Comparison of ENCODE assay signal across 1 cellular context in the genomic region with DNA sequence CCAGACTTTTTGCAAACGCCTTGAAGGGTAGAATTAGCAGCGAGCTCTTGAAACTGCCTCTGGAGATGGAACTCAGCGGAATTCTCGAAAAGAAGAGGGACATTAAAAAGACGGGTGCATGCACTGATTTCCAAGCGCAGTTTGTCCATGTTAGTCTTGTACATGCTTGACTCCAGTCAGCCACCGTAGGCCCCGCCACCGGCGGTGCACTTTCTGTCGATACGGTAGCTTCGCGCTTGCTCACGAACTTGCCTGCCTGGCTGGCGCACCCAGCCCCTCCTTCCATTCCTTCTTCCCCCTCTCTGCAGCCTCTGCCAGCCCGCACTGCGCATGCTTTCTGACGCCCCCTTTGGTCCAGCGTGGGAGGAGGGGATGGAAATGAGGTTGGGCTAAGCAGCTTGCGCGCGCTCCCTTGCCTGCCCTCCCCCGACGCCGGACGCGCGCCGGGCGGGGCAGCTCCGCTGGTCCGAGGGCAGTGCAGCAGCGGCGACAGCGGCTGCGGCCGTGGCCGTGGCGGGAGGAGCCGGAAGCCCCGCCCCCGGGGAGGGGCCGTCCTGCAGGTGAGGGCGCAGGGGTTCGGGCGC.
TF ChIP-seq lines count a peak whose summit lies in the region.

A gene with protein sequence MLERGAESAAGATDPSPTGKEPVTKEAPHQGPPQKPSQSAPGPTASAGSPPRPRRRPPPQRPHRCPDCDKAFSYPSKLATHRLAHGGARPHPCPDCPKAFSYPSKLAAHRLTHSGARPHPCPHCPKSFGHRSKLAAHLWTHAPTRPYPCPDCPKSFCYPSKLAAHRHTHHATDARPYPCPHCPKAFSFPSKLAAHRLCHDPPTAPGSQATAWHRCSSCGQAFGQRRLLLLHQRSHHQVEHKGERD (plus strand): TSS at position 227 of the 584 bp plus-strand sequence. CDS start 1,235 bp downstream, outside the sequence.

TF ChIP-seq in liver, 16 proteins besides CTCF, POLR2A, EP300 and RAD21 (continued from another document):
- TF ChIP-seq, protein P1, sequence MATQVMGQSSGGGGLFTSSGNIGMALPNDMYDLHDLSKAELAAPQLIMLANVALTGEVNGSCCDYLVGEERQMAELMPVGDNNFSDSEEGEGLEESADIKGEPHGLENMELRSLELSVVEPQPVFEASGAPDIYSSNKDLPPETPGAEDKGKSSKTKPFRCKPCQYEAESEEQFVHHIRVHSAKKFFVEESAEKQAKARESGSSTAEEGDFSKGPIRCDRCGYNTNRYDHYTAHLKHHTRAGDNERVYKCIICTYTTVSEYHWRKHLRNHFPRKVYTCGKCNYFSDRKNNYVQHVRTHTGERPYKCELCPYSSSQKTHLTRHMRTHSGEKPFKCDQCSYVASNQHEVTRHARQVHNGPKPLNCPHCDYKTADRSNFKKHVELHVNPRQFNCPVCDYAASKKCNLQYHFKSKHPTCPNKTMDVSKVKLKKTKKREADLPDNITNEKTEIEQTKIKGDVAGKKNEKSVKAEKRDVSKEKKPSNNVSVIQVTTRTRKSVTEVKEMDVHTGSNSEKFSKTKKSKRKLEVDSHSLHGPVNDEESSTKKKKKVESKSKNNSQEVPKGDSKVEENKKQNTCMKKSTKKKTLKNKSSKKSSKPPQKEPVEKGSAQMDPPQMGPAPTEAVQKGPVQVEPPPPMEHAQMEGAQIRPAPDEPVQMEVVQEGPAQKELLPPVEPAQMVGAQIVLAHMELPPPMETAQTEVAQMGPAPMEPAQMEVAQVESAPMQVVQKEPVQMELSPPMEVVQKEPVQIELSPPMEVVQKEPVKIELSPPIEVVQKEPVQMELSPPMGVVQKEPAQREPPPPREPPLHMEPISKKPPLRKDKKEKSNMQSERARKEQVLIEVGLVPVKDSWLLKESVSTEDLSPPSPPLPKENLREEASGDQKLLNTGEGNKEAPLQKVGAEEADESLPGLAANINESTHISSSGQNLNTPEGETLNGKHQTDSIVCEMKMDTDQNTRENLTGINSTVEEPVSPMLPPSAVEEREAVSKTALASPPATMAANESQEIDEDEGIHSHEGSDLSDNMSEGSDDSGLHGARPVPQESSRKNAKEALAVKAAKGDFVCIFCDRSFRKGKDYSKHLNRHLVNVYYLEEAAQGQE (IDR thresholded peaks at IDR 0.05), result peak; percentile 25
- TF ChIP-seq FOXA2 (IDR thresholded peaks at IDR 0.05) (no peak), GABPA (IDR thresholded peaks at IDR 0.05 in 1 of 2, conservative IDR thresholded peaks at IDR 0.05 in 1 of 2) (peak in 1 of 2 donors; percentile 43), NR2F2 (IDR thresholded peaks at IDR 0.05) (no peak), FOXA1 (IDR thresholded peaks at IDR 0.05) (no peak), YY1 (IDR thresholded peaks at IDR 0.05) (peak; percentile 87), TAF1 (conservative IDR thresholded peaks at IDR 0.05) (no peak), RXRA (IDR thresholded peaks at IDR 0.05) (peak; percentile 49 to 59), EGR1 (IDR thresholded peaks at IDR 0.05; ENCODE audit: low read depth in 2 of 2) (peak; percentile 65 to 75), SP1 (IDR thresholded peaks at IDR 0.05) (peak; percentile 75)
- TF ChIP-seq, protein P2, sequence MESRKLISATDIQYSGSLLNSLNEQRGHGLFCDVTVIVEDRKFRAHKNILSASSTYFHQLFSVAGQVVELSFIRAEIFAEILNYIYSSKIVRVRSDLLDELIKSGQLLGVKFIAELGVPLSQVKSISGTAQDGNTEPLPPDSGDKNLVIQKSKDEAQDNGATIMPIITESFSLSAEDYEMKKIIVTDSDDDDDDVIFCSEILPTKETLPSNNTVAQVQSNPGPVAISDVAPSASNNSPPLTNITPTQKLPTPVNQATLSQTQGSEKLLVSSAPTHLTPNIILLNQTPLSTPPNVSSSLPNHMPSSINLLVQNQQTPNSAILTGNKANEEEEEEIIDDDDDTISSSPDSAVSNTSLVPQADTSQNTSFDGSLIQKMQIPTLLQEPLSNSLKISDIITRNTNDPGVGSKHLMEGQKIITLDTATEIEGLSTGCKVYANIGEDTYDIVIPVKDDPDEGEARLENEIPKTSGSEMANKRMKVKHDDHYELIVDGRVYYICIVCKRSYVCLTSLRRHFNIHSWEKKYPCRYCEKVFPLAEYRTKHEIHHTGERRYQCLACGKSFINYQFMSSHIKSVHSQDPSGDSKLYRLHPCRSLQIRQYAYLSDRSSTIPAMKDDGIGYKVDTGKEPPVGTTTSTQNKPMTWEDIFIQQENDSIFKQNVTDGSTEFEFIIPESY (IDR thresholded peaks at IDR 0.05), result peak; percentile 94
